In the genomic region with DNA sequence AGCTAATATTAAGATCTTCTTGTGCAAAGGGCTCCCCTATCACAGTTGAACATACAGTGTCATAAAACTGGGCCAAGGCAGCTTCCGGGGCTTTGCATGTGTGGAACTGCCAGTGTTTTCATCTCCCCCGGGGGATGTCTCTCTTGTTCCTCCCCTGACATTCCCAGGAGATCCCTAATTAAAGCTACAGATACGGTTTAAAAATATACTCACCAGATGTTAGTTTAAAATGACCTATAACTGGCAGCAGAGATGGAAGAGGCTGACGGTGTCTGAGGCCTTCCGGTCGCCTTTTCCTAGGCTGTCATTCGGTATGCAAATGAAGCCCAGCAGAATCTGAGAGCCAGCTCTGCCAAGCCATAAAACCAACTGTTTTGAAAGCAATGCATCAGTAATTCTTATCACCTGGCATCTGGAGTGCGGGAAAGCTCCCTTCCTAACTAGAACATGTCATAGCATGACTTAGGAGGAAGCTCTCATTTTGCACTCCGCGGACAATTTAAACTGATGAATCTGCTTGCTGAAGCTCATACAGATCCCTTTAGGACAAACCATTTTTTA, we compare ENCODE assay signal across 10 cellular contexts.
DNase-seq lines count a peak whose midpoint lies in the region; ATAC-seq lines count a peak whose summit lies in the region.
"Had no signal": no experiment of that assay in that cellular context is flagged by ENCODE, and none has a peak within 500 bp of the region (broad histone marks: within the 10 kb centered on the region; RNA-seq: fewer than 3 reads in every experiment).

No MANE protein-coding gene starts in this region.

- no peaks in the 10 kb centered on the region for H3K9me3 ChIP-seq in mesodermal cell (ENCODE audit: control insufficient read depth, low read length)

- peak overlapping the region; percentile 59 for H3K27ac ChIP-seq in mesodermal cell (ENCODE audit: low read depth, low read length, severe bottlenecking)

- H3K4me1 ChIP-seq in mesodermal cell (ENCODE audit: control insufficient read depth, insufficient read depth, low read length, poor library complexity, severe bottlenecking) = peaks cover 11% of the 10 kb centered on the region

- H3K36me3 ChIP-seq in mesodermal cell (ENCODE audit: control insufficient read depth, insufficient read depth, low read length) = no peaks in the 10 kb centered on the region

- WGBS in mesodermal cell (ENCODE audit: insufficient coverage in 2 of 2), 2 experiments = 65 to 72% methylated on average over 7 to 8 of the region's 10 CpGs

- no peak overlapping the region for H3K4me3 ChIP-seq in mesodermal cell (ENCODE audit: extremely low read depth, insufficient read depth, low read length, poor library complexity, severe bottlenecking)

- ATAC-seq in GM18909 (IDR thresholded peaks at IDR 0.05; ENCODE audit: poor library complexity, unreplicated experiment) = no peak
- no peak for ATAC-seq in HG03139 (IDR thresholded peaks at IDR 0.05; ENCODE audit: unreplicated experiment)

- DNase-seq in COLO668 (lab: John Stamatoyannopoulos, UW; ENCODE audit: unreplicated experiment) (peak; percentile 89), NCI-H1417 treated with DMSO at 0.1 percent for 48 hours (lab: John Stamatoyannopoulos, UW) (peak; percentile 37), amniotic epithelial cell (ENCODE audit: low read depth) (peak; percentile 74), mucosa of gallbladder (ENCODE audit: low spot score) (no peak), midbrain (lab: John Stamatoyannopoulos, UW) (no peak)
- DNase-seq: activated gamma-delta T cell, right cardiac atrium had no signal

Comparison
In these comparisons a context has a peak if more than half of its experiments do, and no peak if none do; other contexts are left out.
1. DNase-seq: peak in COLO668 (single experiment), NCI-H1417 treated with DMSO at 0.1 percent for 48 hours (single experiment) and amniotic epithelial cell (single experiment); none in mucosa of gallbladder (single experiment) and midbrain (single experiment).